ENCODE assay signal across 1 cellular context in genomic region chr7:140463111-140463510, GRCh38.
TF ChIP-seq lines count a peak whose summit lies in the region.

No MANE protein-coding gene starts in this region.

TF ChIP-seq in GM12878, 131 proteins besides CTCF, POLR2A, EP300 and RAD21:
- TF ChIP-seq IRF3 (IDR thresholded peaks at IDR 0.05), result no peak
- no peak for TF ChIP-seq SMC3 (IDR thresholded peaks at IDR 0.05; ENCODE audit: borderline replicate concordance, low read length)
- TF ChIP-seq TCF7 (IDR thresholded peaks at IDR 0.05; ENCODE audit: borderline replicate concordance), result no peak
- no peak for TF ChIP-seq TCF3 (IDR thresholded peaks at IDR 0.05; ENCODE audit: borderline replicate concordance, insufficient read depth, low read depth, low read length)
- no peak for TF ChIP-seq RELB (IDR thresholded peaks at IDR 0.05; ENCODE audit: low read depth)
- no peak for TF ChIP-seq KLF5 (IDR thresholded peaks at IDR 0.05; ENCODE audit: partially characterized antibody)
- TF ChIP-seq MYB (IDR thresholded peaks at IDR 0.05; ENCODE audit: borderline replicate concordance, low read depth, low read length), result no peak
